Comparison of ENCODE assay signal across 9 cellular contexts in the genomic region with DNA sequence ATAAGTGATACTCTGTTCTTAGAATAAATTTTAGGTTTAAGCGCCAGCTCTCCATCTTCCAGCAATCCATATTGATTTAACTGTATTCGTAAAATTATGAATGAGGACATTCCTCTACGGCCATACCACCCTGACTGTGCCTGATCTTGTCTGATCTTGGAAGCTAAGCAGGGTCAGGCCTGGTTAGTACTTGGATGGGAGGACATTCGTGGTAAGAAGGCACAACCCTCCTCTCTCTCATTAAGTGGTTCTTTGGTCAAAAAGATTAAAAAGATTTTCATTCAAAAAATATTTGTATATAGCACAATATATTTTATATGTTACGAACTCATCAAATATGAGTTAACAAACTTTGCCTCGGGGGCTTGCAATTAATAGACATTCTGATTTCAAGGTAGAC.
"Had no signal": no experiment of that assay in that cellular context is flagged by ENCODE, and none has a peak within 500 bp of the region (broad histone marks: within the 10 kb centered on the region; RNA-seq: fewer than 3 reads in every experiment).

No MANE protein-coding gene starts in this region.

- ATAC-seq: HCT116 had no signal

- H3K4me3 ChIP-seq: GM23248, HAP-1 had no signal

- H3K27ac ChIP-seq: GM23248, HL-60 had no signal

- H3K9me3 Mint-ChIP-seq: IgD-negative memory B cell had no signal

- H2AFZ ChIP-seq: GM23248 had no signal

- H3K36me3 Mint-ChIP-seq: IgD-negative memory B cell had no signal

- H3K27ac Mint-ChIP-seq: HFFc6, IgD-negative memory B cell had no signal

- H3K9me3 ChIP-seq: HAP-1 had no signal

- H3K4me3 Mint-ChIP-seq: HFFc6, IgD-negative memory B cell had no signal

- H3K9ac ChIP-seq: GM23248 had no signal

- H3K36me3 ChIP-seq: HAP-1 had no signal

- H3K27me3 Mint-ChIP-seq: IgD-negative memory B cell had no signal

- DNase-seq: GM23248, GOT3, H7, HFFc6, KBM-7 had no signal
